In the genomic region with DNA sequence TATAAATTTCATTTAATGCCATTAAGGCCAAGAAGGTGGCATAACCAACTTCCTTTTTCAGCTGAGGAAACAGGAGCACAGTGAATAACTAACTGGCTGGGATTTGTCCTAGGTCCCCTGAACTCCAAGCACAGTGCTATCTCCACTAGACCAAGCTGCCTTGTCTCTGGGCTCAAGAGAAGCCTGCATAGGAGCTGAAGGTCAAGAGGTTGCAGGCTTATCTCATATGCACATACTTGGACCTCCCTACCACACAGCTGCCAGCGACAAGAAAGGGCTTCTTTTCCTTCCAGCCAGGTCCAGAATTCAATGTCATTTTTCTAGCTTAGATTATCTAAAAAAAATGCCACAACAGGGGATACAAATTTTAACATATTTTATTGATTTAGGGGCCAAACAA, we compare ENCODE assay signal across 1 cellular context.
TF ChIP-seq lines count a peak whose summit lies in the region.

No MANE protein-coding gene starts in this region.

TF ChIP-seq in K562, 482 proteins besides CTCF, POLR2A, EP300 and RAD21 (continued from another document and continues in another):
- TF ChIP-seq ZC3H4 (CRISPR knock-in tag; IDR thresholded peaks at IDR 0.05; ENCODE audit: borderline replicate concordance) (no peak), ZC3H11A (IDR thresholded peaks at IDR 0.05; ENCODE audit: low read depth, low read length) (no peak), ZNF217 (CRISPR knock-in tag; IDR thresholded peaks at IDR 0.05) (no peak), JUNB (CRISPR knock-in tag; conservative IDR thresholded peaks at IDR 0.05) (no peak), NR2C2 (CRISPR knock-in tag; IDR thresholded peaks at IDR 0.05) (no peak), NR2C2 (tag; IDR thresholded peaks at IDR 0.05) (peak; percentile 84), PML (IDR thresholded peaks at IDR 0.05; ENCODE audit: low read length) (peak; percentile 91), GATA2 (CRISPR knock-in tag; IDR thresholded peaks at IDR 0.05) (peak; percentile 95), PTBP1 (IDR thresholded peaks at IDR 0.05; ENCODE audit: low read depth, low read length) (no peak), KDM4B (IDR thresholded peaks at IDR 0.05; ENCODE audit: borderline replicate concordance in 2 of 2, low read depth in 1 of 2) (no peak), ATF1 (CRISPR knock-in tag; IDR thresholded peaks at IDR 0.05) (no peak), ATF1 (tag; IDR thresholded peaks at IDR 0.05) (0 out of 2 replicates have a peak, but pooled peaks have one; percentile 26), DDX20 (tag; IDR thresholded peaks at IDR 0.05; ENCODE audit: low read depth) (no peak), ZFX (CRISPR knock-in tag; IDR thresholded peaks at IDR 0.05) (no peak), KLF1 (tag; IDR thresholded peaks at IDR 0.05) (no peak), MCM5 (IDR thresholded peaks at IDR 0.05; ENCODE audit: low read depth) (no peak), CEBPB (tag; IDR thresholded peaks at IDR 0.05) (no peak), MXI1 (IDR thresholded peaks at IDR 0.05; ENCODE audit: low read depth, low read length) (peak; percentile 44; the same call in 1 of the 2 replicates), KAT7 (CRISPR knock-in tag; IDR thresholded peaks at IDR 0.05; ENCODE audit: borderline replicate concordance) (no peak), CHCHD3 (CRISPR knock-in tag; IDR thresholded peaks at IDR 0.05) (no peak), BRF1 (IDR thresholded peaks at IDR 0.05; ENCODE audit: borderline replicate concordance, extremely low read depth, insufficient read length) (no peak), ZKSCAN1 (IDR thresholded peaks at IDR 0.05; ENCODE audit: low read depth, low read length) (no peak)
- TF ChIP-seq, protein P1, sequence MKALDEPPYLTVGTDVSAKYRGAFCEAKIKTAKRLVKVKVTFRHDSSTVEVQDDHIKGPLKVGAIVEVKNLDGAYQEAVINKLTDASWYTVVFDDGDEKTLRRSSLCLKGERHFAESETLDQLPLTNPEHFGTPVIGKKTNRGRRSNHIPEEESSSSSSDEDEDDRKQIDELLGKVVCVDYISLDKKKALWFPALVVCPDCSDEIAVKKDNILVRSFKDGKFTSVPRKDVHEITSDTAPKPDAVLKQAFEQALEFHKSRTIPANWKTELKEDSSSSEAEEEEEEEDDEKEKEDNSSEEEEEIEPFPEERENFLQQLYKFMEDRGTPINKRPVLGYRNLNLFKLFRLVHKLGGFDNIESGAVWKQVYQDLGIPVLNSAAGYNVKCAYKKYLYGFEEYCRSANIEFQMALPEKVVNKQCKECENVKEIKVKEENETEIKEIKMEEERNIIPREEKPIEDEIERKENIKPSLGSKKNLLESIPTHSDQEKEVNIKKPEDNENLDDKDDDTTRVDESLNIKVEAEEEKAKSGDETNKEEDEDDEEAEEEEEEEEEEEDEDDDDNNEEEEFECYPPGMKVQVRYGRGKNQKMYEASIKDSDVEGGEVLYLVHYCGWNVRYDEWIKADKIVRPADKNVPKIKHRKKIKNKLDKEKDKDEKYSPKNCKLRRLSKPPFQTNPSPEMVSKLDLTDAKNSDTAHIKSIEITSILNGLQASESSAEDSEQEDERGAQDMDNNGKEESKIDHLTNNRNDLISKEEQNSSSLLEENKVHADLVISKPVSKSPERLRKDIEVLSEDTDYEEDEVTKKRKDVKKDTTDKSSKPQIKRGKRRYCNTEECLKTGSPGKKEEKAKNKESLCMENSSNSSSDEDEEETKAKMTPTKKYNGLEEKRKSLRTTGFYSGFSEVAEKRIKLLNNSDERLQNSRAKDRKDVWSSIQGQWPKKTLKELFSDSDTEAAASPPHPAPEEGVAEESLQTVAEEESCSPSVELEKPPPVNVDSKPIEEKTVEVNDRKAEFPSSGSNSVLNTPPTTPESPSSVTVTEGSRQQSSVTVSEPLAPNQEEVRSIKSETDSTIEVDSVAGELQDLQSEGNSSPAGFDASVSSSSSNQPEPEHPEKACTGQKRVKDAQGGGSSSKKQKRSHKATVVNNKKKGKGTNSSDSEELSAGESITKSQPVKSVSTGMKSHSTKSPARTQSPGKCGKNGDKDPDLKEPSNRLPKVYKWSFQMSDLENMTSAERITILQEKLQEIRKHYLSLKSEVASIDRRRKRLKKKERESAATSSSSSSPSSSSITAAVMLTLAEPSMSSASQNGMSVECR (CRISPR knock-in tag; IDR thresholded peaks at IDR 0.05), result no peak
- TF ChIP-seq, protein P2, sequence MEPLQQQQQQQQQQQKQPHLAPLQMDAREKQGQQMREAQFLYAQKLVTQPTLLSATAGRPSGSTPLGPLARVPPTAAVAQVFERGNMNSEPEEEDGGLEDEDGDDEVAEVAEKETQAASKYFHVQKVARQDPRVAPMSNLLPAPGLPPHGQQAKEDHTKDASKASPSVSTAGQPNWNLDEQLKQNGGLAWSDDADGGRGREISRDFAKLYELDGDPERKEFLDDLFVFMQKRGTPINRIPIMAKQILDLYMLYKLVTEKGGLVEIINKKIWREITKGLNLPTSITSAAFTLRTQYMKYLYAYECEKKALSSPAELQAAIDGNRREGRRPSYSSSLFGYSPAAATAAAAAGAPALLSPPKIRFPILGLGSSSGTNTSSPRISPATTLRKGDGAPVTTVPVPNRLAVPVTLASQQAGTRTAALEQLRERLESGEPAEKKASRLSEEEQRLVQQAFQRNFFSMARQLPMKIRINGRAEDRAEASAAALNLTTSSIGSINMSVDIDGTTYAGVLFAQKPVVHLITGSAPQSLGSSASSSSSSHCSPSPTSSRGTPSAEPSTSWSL (CRISPR knock-in tag; IDR thresholded peaks at IDR 0.05; ENCODE audit: borderline replicate concordance), result no peak
- TF ChIP-seq, protein P3, sequence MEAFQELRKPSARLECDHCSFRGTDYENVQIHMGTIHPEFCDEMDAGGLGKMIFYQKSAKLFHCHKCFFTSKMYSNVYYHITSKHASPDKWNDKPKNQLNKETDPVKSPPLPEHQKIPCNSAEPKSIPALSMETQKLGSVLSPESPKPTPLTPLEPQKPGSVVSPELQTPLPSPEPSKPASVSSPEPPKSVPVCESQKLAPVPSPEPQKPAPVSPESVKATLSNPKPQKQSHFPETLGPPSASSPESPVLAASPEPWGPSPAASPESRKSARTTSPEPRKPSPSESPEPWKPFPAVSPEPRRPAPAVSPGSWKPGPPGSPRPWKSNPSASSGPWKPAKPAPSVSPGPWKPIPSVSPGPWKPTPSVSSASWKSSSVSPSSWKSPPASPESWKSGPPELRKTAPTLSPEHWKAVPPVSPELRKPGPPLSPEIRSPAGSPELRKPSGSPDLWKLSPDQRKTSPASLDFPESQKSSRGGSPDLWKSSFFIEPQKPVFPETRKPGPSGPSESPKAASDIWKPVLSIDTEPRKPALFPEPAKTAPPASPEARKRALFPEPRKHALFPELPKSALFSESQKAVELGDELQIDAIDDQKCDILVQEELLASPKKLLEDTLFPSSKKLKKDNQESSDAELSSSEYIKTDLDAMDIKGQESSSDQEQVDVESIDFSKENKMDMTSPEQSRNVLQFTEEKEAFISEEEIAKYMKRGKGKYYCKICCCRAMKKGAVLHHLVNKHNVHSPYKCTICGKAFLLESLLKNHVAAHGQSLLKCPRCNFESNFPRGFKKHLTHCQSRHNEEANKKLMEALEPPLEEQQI (IDR thresholded peaks at IDR 0.05), result peak; percentile 30; the same call in 1 of the 2 replicates
- TF ChIP-seq, protein P4, sequence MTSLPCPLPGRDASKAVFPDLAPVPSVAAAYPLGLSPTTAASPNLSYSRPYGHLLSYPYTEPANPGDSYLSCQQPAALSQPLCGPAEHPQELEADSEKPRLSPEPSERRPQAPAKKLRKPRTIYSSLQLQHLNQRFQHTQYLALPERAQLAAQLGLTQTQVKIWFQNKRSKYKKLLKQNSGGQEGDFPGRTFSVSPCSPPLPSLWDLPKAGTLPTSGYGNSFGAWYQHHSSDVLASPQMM (CRISPR knock-in tag; IDR thresholded peaks at IDR 0.05), result no peak
- TF ChIP-seq, protein P5, sequence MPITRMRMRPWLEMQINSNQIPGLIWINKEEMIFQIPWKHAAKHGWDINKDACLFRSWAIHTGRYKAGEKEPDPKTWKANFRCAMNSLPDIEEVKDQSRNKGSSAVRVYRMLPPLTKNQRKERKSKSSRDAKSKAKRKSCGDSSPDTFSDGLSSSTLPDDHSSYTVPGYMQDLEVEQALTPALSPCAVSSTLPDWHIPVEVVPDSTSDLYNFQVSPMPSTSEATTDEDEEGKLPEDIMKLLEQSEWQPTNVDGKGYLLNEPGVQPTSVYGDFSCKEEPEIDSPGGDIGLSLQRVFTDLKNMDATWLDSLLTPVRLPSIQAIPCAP (CRISPR knock-in tag; IDR thresholded peaks at IDR 0.05; ENCODE audit: borderline replicate concordance), result no peak
- TF ChIP-seq, protein P6, sequence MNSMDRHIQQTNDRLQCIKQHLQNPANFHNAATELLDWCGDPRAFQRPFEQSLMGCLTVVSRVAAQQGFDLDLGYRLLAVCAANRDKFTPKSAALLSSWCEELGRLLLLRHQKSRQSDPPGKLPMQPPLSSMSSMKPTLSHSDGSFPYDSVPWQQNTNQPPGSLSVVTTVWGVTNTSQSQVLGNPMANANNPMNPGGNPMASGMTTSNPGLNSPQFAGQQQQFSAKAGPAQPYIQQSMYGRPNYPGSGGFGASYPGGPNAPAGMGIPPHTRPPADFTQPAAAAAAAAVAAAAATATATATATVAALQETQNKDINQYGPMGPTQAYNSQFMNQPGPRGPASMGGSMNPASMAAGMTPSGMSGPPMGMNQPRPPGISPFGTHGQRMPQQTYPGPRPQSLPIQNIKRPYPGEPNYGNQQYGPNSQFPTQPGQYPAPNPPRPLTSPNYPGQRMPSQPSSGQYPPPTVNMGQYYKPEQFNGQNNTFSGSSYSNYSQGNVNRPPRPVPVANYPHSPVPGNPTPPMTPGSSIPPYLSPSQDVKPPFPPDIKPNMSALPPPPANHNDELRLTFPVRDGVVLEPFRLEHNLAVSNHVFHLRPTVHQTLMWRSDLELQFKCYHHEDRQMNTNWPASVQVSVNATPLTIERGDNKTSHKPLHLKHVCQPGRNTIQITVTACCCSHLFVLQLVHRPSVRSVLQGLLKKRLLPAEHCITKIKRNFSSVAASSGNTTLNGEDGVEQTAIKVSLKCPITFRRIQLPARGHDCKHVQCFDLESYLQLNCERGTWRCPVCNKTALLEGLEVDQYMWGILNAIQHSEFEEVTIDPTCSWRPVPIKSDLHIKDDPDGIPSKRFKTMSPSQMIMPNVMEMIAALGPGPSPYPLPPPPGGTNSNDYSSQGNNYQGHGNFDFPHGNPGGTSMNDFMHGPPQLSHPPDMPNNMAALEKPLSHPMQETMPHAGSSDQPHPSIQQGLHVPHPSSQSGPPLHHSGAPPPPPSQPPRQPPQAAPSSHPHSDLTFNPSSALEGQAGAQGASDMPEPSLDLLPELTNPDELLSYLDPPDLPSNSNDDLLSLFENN (IDR thresholded peaks at IDR 0.05; ENCODE audit: low read depth in 2 of 2, low read length in 2 of 2), result peak in 1 of 2 experiments; percentile 90; a peak in 2 of 4 replicates
- TF ChIP-seq, protein P7, sequence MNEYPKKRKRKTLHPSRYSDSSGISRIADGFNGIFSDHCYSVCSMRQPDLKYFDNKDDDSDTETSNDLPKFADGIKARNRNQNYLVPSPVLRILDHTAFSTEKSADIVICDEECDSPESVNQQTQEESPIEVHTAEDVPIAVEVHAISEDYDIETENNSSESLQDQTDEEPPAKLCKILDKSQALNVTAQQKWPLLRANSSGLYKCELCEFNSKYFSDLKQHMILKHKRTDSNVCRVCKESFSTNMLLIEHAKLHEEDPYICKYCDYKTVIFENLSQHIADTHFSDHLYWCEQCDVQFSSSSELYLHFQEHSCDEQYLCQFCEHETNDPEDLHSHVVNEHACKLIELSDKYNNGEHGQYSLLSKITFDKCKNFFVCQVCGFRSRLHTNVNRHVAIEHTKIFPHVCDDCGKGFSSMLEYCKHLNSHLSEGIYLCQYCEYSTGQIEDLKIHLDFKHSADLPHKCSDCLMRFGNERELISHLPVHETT (CRISPR knock-in tag; conservative IDR thresholded peaks at IDR 0.05 in 1 of 2, IDR thresholded peaks at IDR 0.05 in 1 of 2), result peak in 1 of 2 experiments; percentile 56; a peak in 1 of 4 replicates
- TF ChIP-seq, protein P8, sequence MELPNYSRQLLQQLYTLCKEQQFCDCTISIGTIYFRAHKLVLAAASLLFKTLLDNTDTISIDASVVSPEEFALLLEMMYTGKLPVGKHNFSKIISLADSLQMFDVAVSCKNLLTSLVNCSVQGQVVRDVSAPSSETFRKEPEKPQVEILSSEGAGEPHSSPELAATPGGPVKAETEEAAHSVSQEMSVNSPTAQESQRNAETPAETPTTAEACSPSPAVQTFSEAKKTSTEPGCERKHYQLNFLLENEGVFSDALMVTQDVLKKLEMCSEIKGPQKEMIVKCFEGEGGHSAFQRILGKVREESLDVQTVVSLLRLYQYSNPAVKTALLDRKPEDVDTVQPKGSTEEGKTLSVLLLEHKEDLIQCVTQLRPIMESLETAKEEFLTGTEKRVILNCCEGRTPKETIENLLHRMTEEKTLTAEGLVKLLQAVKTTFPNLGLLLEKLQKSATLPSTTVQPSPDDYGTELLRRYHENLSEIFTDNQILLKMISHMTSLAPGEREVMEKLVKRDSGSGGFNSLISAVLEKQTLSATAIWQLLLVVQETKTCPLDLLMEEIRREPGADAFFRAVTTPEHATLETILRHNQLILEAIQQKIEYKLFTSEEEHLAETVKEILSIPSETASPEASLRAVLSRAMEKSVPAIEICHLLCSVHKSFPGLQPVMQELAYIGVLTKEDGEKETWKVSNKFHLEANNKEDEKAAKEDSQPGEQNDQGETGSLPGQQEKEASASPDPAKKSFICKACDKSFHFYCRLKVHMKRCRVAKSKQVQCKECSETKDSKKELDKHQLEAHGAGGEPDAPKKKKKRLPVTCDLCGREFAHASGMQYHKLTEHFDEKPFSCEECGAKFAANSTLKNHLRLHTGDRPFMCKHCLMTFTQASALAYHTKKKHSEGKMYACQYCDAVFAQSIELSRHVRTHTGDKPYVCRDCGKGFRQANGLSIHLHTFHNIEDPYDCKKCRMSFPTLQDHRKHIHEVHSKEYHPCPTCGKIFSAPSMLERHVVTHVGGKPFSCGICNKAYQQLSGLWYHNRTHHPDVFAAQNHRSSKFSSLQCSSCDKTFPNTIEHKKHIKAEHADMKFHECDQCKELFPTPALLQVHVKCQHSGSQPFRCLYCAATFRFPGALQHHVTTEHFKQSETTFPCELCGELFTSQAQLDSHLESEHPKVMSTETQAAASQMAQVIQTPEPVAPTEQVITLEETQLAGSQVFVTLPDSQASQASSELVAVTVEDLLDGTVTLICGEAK (IDR thresholded peaks at IDR 0.05), result no peak
- TF ChIP-seq, protein P8 (CRISPR knock-in tag; IDR thresholded peaks at IDR 0.05), result no peak
